1 cellular context compared by ENCODE assay signal in genomic region chr1:46298387-46298786, GRCh38.
TF ChIP-seq lines count a peak whose summit lies in the region.

No MANE protein-coding gene starts in this region.

TF ChIP-seq in GM23338, 12 proteins besides CTCF, POLR2A, EP300 and RAD21:
- TF ChIP-seq ETS1 (IDR thresholded peaks at IDR 0.05) (no peak), EZH2 (IDR thresholded peaks at IDR 0.05; ENCODE audit: low read depth, unreplicated experiment) (no peak), STAT1 (IDR thresholded peaks at IDR 0.05; ENCODE audit: unreplicated experiment) (no peak), ZNF114 (CRISPR knock-in tag; IDR thresholded peaks at IDR 0.05) (no peak), JUNB (IDR thresholded peaks at IDR 0.05; ENCODE audit: unreplicated experiment) (no peak), ZNF462 (CRISPR knock-in tag; IDR thresholded peaks at IDR 0.05) (no peak), POLR2AphosphoS5 (IDR thresholded peaks at IDR 0.05; ENCODE audit: low read depth) (no peak), REST (IDR thresholded peaks at IDR 0.05; ENCODE audit: unreplicated experiment) (no peak)
